ENCODE assay signal across 15 cellular contexts in the genomic region with DNA sequence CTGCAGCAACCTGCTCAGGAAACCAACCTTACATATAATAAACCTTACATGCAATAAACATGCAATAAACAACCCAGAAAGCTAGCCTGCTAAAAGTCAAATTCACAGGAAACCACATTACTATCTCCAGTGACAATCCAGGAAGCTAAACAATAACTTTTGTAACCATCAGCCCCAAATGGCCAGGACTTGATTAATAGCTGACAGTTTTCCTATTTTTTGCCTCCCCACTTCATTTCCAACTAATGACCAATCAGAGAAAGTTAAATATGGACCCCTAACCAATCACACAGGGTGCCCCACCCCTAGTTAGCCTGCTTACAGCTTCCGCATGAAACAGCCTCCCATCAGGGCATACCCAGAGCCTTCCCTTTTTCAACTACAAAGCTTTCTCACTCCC.
"Had no signal": no experiment of that assay in that cellular context is flagged by ENCODE, and none has a peak within 500 bp of the region (broad histone marks: within the 10 kb centered on the region; RNA-seq: fewer than 3 reads in every experiment).

No MANE protein-coding gene starts in this region.

- H3K27ac ChIP-seq: esophagus muscularis mucosa, tibial artery, uterus had no signal

- H3K27me3 Mint-ChIP-seq: activated CD8-positive, alpha-beta T cell treated with anti-CD3 and anti-CD28 coated beads for 36 hours had no signal

- H3K4me1 Mint-ChIP-seq: memory B cell; nephron; stimulated activated memory B cell treated with anti-CD40 and anti-IgM and Interleukin-4, amounts not matched to agents 10 μg/mL and 1 μg/mL and 100 μg/mL, for 72 hours had no signal

- H3K4me3 Mint-ChIP-seq: activated CD8-positive, alpha-beta T cell treated with anti-CD3 and anti-CD28 coated beads for 36 hours; activated T-cell treated with anti-CD3 and anti-CD28 coated beads, Interleukin-2, amount 50 U/mL, for 4 hours; memory B cell; nephron; stimulated activated memory B cell treated with anti-CD40 and anti-IgM and Interleukin-4, amounts not matched to agents 10 μg/mL and 1 μg/mL and 100 μg/mL, for 72 hours had no signal

- H3K9me3 ChIP-seq: uterus had no signal

- H3K36me3 ChIP-seq: esophagus muscularis mucosa, tibial artery, uterus had no signal

- H3K27me3 ChIP-seq: esophagus muscularis mucosa, tibial artery, uterus had no signal

- H3K27ac Mint-ChIP-seq: activated CD8-positive, alpha-beta T cell treated with anti-CD3 and anti-CD28 coated beads for 36 hours; memory B cell; nephron; stimulated activated memory B cell treated with anti-CD40 and anti-IgM and Interleukin-4, amounts not matched to agents 10 μg/mL and 1 μg/mL and 100 μg/mL, for 72 hours had no signal

- DNase-seq: activated CD4-positive, alpha-beta T cell treated with anti-CD3 and anti-CD28 coated beads for 48 hours; activated CD8-positive, alpha-beta T cell treated with anti-CD3 and anti-CD28 coated beads for 36 hours; activated effector memory CD4-positive, alpha-beta T cell treated with anti-CD3 and anti-CD28 coated beads, Interleukin-2, amount 50 U/mL, for 16 hours; activated T-cell treated with anti-CD3 and anti-CD28 coated beads, Interleukin-2, amount 50 U/mL, for 4 hours; foreskin fibroblast; left ventricle myocardium superior; nucleus accumbens; posterior cingulate gyrus; stimulated activated CD4-positive, alpha-beta T cell treated with anti-CD3 and anti-CD28 coated beads, Interleukin-2, amount 100 ng/mL, for 48 hours; tibial artery; uterus had no signal

- H3K4me1 ChIP-seq: esophagus muscularis mucosa, tibial artery, uterus had no signal

- H3K4me3 ChIP-seq: esophagus muscularis mucosa, tibial artery, uterus had no signal
